In genomic region chr14:58239259-58240210, GRCh38 we compare ENCODE assay signal across 8 cellular contexts. TPM values are rescaled to one million over a fixed set of nuclear protein-coding genes. Genes with fewer than 3 reads are reported as not detected.
DNase-seq lines count a peak whose midpoint lies in the region; ATAC-seq and TF ChIP-seq lines count a peak whose summit lies in the region.

No MANE protein-coding gene starts in this region.

- peak overlapping the region; percentile 45 for H3K27ac ChIP-seq in ACC112 (ENCODE audit: low read depth, low read length)

- H3K36me3 ChIP-seq in ACC112 (ENCODE audit: insufficient read depth, low read length) (no peaks in the 10 kb centered on the region), kidney epithelial cell (ENCODE audit: control insufficient read depth, insufficient read depth, low read length) (no peaks in the 10 kb centered on the region)

- peak; percentile 25 for ATAC-seq in GM21390 (IDR thresholded peaks at IDR 0.05; ENCODE audit: unreplicated experiment)

- H3K4me3 ChIP-seq in ACC112 (ENCODE audit: low read depth, low read length), result peak overlapping the region; percentile 85
- H3K4me3 ChIP-seq in kidney epithelial cell (ENCODE audit: low read depth, low read length), result peak overlapping the region; percentile 63

- peaks cover 23% of the 10 kb centered on the region for H3K4me1 ChIP-seq in ACC112 (ENCODE audit: control insufficient read depth, insufficient read depth, low read length, unreplicated experiment)

- no peaks in the 10 kb centered on the region for H3K27me3 ChIP-seq in ACC112 (ENCODE audit: insufficient read depth, low read length)
- no peaks in the 10 kb centered on the region for H3K27me3 ChIP-seq in kidney epithelial cell (ENCODE audit: control insufficient read depth, insufficient read depth, low read length)

- no peaks in the 10 kb centered on the region for H3K79me2 ChIP-seq in ACC112 (ENCODE audit: control insufficient read depth, insufficient read depth, low read length, unreplicated experiment)

- peak overlapping the region; percentile 63 for H2AFZ ChIP-seq in ACC112 (ENCODE audit: low read length, unreplicated experiment)

- peak; percentile 39 for DNase-seq in NCI-H2081 treated with DMSO at 0.1 percent for 48 hours (lab: John Stamatoyannopoulos, UW)
- peak; percentile 74 for DNase-seq in activated CD4-positive, CD25-positive, alpha-beta regulatory T cell treated with anti-CD3 and anti-CD28 coated beads, Interleukin-2, amount 50 U/mL, for 16 hours (ENCODE audit: low read depth, low spot score)
- DNase-seq in cerebellar cortex (ENCODE audit: low spot score), result peak; percentile 84
- no peak for DNase-seq in kidney epithelial cell (ENCODE audit: low read depth)
- DNase-seq in stimulated activated CD4-positive, alpha-beta T cell treated with anti-CD3 and anti-CD28 coated beads, Interleukin-15, amount 100 ng/mL, for 24 hours, result peak; percentile 84
- DNase-seq in HuH-7.5 (ENCODE audit: low spot score), result no peak

- TF ChIP-seq CTCF in kidney epithelial cell (IDR thresholded peaks at IDR 0.05; ENCODE audit: insufficient read depth, low read length, poor library complexity, severe bottlenecking), result no peak

RNA-seq across cellular contexts. Expression of gene PSMA3, which starts 5.1 kb away (rescaled TPM):
- 129 and 160 TPM in 2 replicates for total RNA-seq in kidney epithelial cell

RNA-seq across cellular contexts. Expression of gene ACTR10, which starts 39.6 kb away (rescaled TPM):
- total RNA-seq in kidney epithelial cell, result 83.6 and 137 TPM in 2 replicates

RNA-seq across cellular contexts. Expression of gene ARID4A, which starts 58.8 kb away (rescaled TPM):
- total RNA-seq in kidney epithelial cell, result 4.4 and 4.6 TPM in 2 replicates

Comparison
In these comparisons a context has a peak if more than half of its experiments do, and no peak if none do; other contexts are left out.
1. DNase-seq: peak in NCI-H2081 treated with DMSO at 0.1 percent for 48 hours (single experiment), activated CD4-positive, CD25-positive, alpha-beta regulatory T cell treated with anti-CD3 and anti-CD28 coated beads, Interleukin-2, amount 50 U/mL, for 16 hours (single experiment), cerebellar cortex (single experiment) and stimulated activated CD4-positive, alpha-beta T cell treated with anti-CD3 and anti-CD28 coated beads, Interleukin-15, amount 100 ng/mL, for 24 hours (single experiment); none in kidney epithelial cell (single experiment) and HuH-7.5 (single experiment).